In genomic region chr2:197145471-197146056, GRCh38 we compare ENCODE assay signal across 8 cellular contexts.
DNase-seq lines count a peak whose midpoint lies in the region; ATAC-seq and TF ChIP-seq lines count a peak whose summit lies in the region.

No MANE protein-coding gene starts in this region.

- no peaks in the 10 kb centered on the region for H3K9me3 Mint-ChIP-seq in endothelial cell (ENCODE audit: unreplicated experiment)

- H3K4me1 ChIP-seq in adrenal gland (replicated peaks in 1 of 2) = peaks cover 16 to 39% of the 10 kb centered on the region in 2 donors

- ATAC-seq in GM19455 (IDR thresholded peaks at IDR 0.05; ENCODE audit: unreplicated experiment) = peak; percentile 91
- peak; percentile 95 for ATAC-seq in HG03457 (IDR thresholded peaks at IDR 0.05; ENCODE audit: unreplicated experiment)

- no peak for TF ChIP-seq POLR2A in adrenal gland (IDR thresholded peaks at IDR 0.05)

- 67 to 78% (median 74%) methylated on average over 4 of the region's 4 CpGs for WGBS in adrenal gland, 4 donors

- DNase-seq in GDM1 (lab: John Stamatoyannopoulos, UW) (peak; percentile 80), SKM-1 treated with dmso at 0.1 percent for 144 hours (lab: John Stamatoyannopoulos, UW; ENCODE audit: unreplicated experiment) (peak; percentile 99), midbrain (lab: John Stamatoyannopoulos, UW) (peak; percentile 51), endothelial cell (ENCODE audit: low spot score) (no peak), HPDE6-E6E7 (ENCODE audit: extremely low spot score) (no peak), adrenal gland (no peak)

- H3K4me1 Mint-ChIP-seq in endothelial cell (ENCODE audit: unreplicated experiment) = peaks cover 20% of the 10 kb centered on the region

- no peaks in the 10 kb centered on the region for H3K9me3 ChIP-seq in adrenal gland (replicated peaks in 1 of 3)

- no peak overlapping the region for H3K4me3 ChIP-seq in adrenal gland

- no peaks in the 10 kb centered on the region for H3K27me3 ChIP-seq in adrenal gland

- no peak overlapping the region for H3K4me3 Mint-ChIP-seq in endothelial cell (ENCODE audit: unreplicated experiment)

- intact Hi-C loops in adrenal gland (cut with DNase I) = no loop called here

- TF ChIP-seq CTCF in endothelial cell (IDR thresholded peaks at IDR 0.05; ENCODE audit: unreplicated experiment) (no peak), adrenal gland (IDR thresholded peaks at IDR 0.05) (no peak)

- no peak overlapping the region for H3K27ac Mint-ChIP-seq in endothelial cell (ENCODE audit: unreplicated experiment)

- H3K36me3 ChIP-seq in adrenal gland (replicated peaks in 1 of 2) = no peaks in the 10 kb centered on the region

- no peaks in the 10 kb centered on the region for H3K36me3 Mint-ChIP-seq in endothelial cell (ENCODE audit: low read depth, unreplicated experiment)

- H3K27ac ChIP-seq in adrenal gland = no peak overlapping the region

- H3K27me3 Mint-ChIP-seq in endothelial cell (ENCODE audit: unreplicated experiment) = no peaks in the 10 kb centered on the region

Comparison
In these comparisons a context has a peak if more than half of its experiments do, and no peak if none do; other contexts are left out.
1. DNase-seq: peak in GDM1 (single experiment), SKM-1 treated with dmso at 0.1 percent for 144 hours (single experiment) and midbrain (single experiment); none in endothelial cell (single experiment), HPDE6-E6E7 (single experiment) and adrenal gland (0 of 7).